ENCODE assay signal across 11 cellular contexts in the genomic region with DNA sequence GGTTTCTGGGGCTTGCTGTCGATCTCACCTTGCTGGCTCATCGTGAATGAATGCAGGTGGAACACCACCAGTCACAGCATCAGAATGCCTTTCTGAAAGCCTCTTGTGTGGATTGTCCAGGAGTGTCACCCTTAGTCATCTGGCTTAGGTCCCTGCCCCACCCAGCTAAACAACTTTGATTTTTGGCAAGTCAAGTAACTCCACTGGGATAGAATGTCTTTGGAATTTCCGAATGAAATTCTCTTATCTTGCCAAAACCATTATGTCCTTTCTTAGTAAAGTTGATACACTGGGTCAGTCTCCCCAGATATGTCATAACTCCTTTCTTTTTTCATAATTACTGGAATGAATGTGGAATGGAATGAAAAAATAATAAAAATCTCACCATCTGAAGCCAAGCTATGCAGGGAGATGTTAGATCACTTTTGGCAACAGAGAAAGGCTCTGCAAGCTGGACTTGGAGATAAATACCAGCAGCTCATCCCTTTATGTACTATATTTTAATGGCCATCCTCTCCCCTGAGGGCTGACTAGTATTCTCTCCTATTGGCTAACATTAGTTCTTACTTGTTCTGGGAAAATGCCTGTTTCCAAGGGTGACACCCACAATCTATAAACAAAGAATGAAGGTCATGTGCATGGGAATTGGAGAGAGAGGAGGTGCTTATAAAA. TPM values are rescaled to one million over a fixed set of nuclear protein-coding genes. Genes with fewer than 3 reads are reported as not detected.
DNase-seq lines count a peak whose midpoint lies in the region; ATAC-seq and TF ChIP-seq lines count a peak whose summit lies in the region.
"Had no signal": no experiment of that assay in that cellular context is flagged by ENCODE, and none has a peak within 500 bp of the region (broad histone marks: within the 10 kb centered on the region; RNA-seq: fewer than 3 reads in every experiment).

No MANE protein-coding gene starts in this region.

- TF ChIP-seq POLR2A in esophagus squamous epithelium (IDR thresholded peaks at IDR 0.05): no peak

- DNase-seq in AG10803 (ENCODE audit: low read depth): peak; percentile 99
- DNase-seq in esophagus squamous epithelium (lab: John Stamatoyannopoulos, UW): no peak
- peak; percentile 23 for DNase-seq in mucosa of gallbladder (ENCODE audit: low spot score)
- DNase-seq in superior temporal gyrus (ENCODE audit: extremely low spot score): no peak
- DNase-seq in activated CD4-positive, CD25-positive, alpha-beta regulatory T cell (lab: John Stamatoyannopoulos, UW): no peak
- DNase-seq: activated T-cell treated with anti-CD3 and anti-CD28 coated beads, Interleukin-2, amount 50 U/mL, for 48 hours; CD8-positive, alpha-beta T cell; NCI-H1105 had no signal

- H3K9ac ChIP-seq in OCI-LY3 (ENCODE audit: low read length): peak overlapping the region; percentile 77

- H3K4me3 ChIP-seq in AG10803 (ENCODE audit: low read length) (no peak overlapping the region), OCI-LY3 (ENCODE audit: low read length) (peak overlapping the region; percentile 50), esophagus squamous epithelium (no peak overlapping the region)

- ATAC-seq in GM21529 (IDR thresholded peaks at IDR 0.05; ENCODE audit: unreplicated experiment) (no peak), GM19467 (IDR thresholded peaks at IDR 0.05; ENCODE audit: unreplicated experiment) (no peak)
- ATAC-seq: CD8-positive, alpha-beta T cell had no signal

- no peak for TF ChIP-seq CTCF in AG10803 (conservative IDR thresholded peaks at IDR 0.05; ENCODE audit: low read length)
- no peak for TF ChIP-seq CTCF in OCI-LY3 (IDR thresholded peaks at IDR 0.05; ENCODE audit: low read depth, low read length)
- no peak for TF ChIP-seq CTCF in esophagus squamous epithelium (IDR thresholded peaks at IDR 0.05)

- H3K27ac ChIP-seq in OCI-LY3 (ENCODE audit: low read length): peak overlapping the region; percentile 99
- H3K27ac ChIP-seq in esophagus squamous epithelium: peak overlapping the region in 3 of 4 donors; percentile 3 to 61 (median 55)

- peak overlapping the region; percentile 74 for H3K4me2 ChIP-seq in OCI-LY3 (ENCODE audit: low read length)

- H3K79me2 ChIP-seq in OCI-LY3 (ENCODE audit: low read length): no peaks in the 10 kb centered on the region

- whole genome bisulfite sequencing in esophagus squamous epithelium, 2 donors: 27 to 34% methylated on average over 3 of the region's 3 CpGs

- H2AFZ ChIP-seq in OCI-LY3 (ENCODE audit: low read depth, low read length): no peak overlapping the region

- H3K9me3 ChIP-seq in OCI-LY3 (ENCODE audit: insufficient read depth, low read length) (no peaks in the 10 kb centered on the region), esophagus squamous epithelium (no peaks in the 10 kb centered on the region)

- H3K36me3 ChIP-seq in OCI-LY3 (replicated peaks; ENCODE audit: low read depth, low read length) (peaks cover 8% of the 10 kb centered on the region), esophagus squamous epithelium (no peaks in the 10 kb centered on the region)

- no peaks in the 10 kb centered on the region for H3K27me3 ChIP-seq in OCI-LY3 (ENCODE audit: low read depth, low read length)
- H3K27me3 ChIP-seq in esophagus squamous epithelium: peaks cover 0 to 9% (median 0%) of the 10 kb centered on the region in 4 donors

- no peaks in the 10 kb centered on the region for H4K20me1 ChIP-seq in OCI-LY3 (ENCODE audit: insufficient read depth, low read length)

- H3K4me1 ChIP-seq in OCI-LY3 (ENCODE audit: low read length) (peaks cover 61% of the 10 kb centered on the region), esophagus squamous epithelium (peaks cover 0 to 21% (median 9%) of the 10 kb centered on the region in 3 donors)

- intact Hi-C loops in esophagus squamous epithelium (cut with DNase I): no loop called here

RNA-seq across cellular contexts. Expression of a gene that starts 35.4 kb away (rescaled TPM):
- 10 to 100 TPM in 1 of 4 donors, 1 to 10 TPM in 3; 2.5 to 10.1 (median 6.5) TPM for total RNA-seq in esophagus squamous epithelium
- total RNA-seq in mucosa of gallbladder: 42.7 TPM

Comparison
In these comparisons a context has a peak if more than half of its experiments do, and no peak if none do; other contexts are left out.
1. DNase-seq: peak in AG10803 (single experiment) and mucosa of gallbladder (single experiment); none in esophagus squamous epithelium (single experiment), superior temporal gyrus (single experiment) and activated CD4-positive, CD25-positive, alpha-beta regulatory T cell (0 of 4).